Comparison of ENCODE assay signal across 15 cellular contexts in the genomic region with DNA sequence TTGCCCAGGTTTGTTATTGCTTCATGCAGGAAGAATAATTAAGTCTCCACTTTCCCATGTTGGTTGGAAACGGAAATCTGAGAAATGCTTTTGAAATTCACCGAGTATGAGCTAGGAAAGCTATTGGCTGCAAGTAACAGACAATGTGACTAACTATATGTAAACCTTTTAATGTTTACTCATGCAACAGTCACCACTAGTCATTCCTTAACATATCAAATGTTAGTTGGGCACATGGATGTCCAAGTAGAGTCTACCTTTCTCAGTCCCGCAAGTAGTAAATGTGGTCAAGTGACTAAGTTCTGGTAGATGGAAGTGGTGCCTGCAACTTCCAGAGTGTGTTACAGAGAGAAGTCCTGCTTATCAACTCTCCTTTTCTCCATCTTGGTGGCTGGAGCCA. TPM values are rescaled to one million over a fixed set of nuclear protein-coding genes. Genes with fewer than 3 reads are reported as not detected.
"Had no signal": no experiment of that assay in that cellular context is flagged by ENCODE, and none has a peak within 500 bp of the region (broad histone marks: within the 10 kb centered on the region; RNA-seq: fewer than 3 reads in every experiment).

No MANE protein-coding gene starts in this region.

- H3K27ac ChIP-seq: body of pancreas, ovary, stomach, thoracic aorta had no signal

- H3K4me1 Mint-ChIP-seq: activated naive CD4-positive, alpha-beta T cell treated with anti-CD3 and anti-CD28 coated beads, Interleukin-2, amount 50 U/mL, for 24 hours had no signal

- H3K36me3 ChIP-seq: ovary, stomach, thoracic aorta had no signal

- H3K27me3 ChIP-seq: body of pancreas, ovary, stomach had no signal

- DNase-seq: activated CD4-positive, alpha-beta T cell treated with anti-CD3 and anti-CD28 coated beads, Interleukin-2, amount 50 U/mL, for 4 hours; activated CD4-positive, CD25-positive, alpha-beta regulatory T cell treated with anti-CD3 and anti-CD28 coated beads, Interleukin-2, amount 50 U/mL, for 72 hours; activated T-cell treated with anti-CD3 and anti-CD28 coated beads, Interleukin-2, amount 50 U/mL, for 1 hour; body of pancreas; effector memory CD4-positive, alpha-beta T cell; erythroblast; glutamatergic neuron; mesenchymal stem cell; ovary; stimulated activated CD4-positive, alpha-beta T cell treated with anti-CD3 and anti-CD28 coated beads, Interleukin-4, amount 100 ng/mL, for 24 hours; stomach had no signal

- H3K4me3 Mint-ChIP-seq: activated naive CD4-positive, alpha-beta T cell treated with anti-CD3 and anti-CD28 coated beads, Interleukin-2, amount 50 U/mL, for 24 hours had no signal

- ATAC-seq: body of pancreas, left lobe of liver had no signal

- H3K4me3 ChIP-seq: body of pancreas, ovary, stomach, thoracic aorta had no signal

- H3K27ac Mint-ChIP-seq: activated naive CD4-positive, alpha-beta T cell treated with anti-CD3 and anti-CD28 coated beads, Interleukin-2, amount 50 U/mL, for 24 hours had no signal

- H3K36me3 Mint-ChIP-seq: activated naive CD4-positive, alpha-beta T cell treated with anti-CD3 and anti-CD28 coated beads, Interleukin-2, amount 50 U/mL, for 24 hours had no signal

- H3K4me1 ChIP-seq: body of pancreas had no signal

- H3K9me3 ChIP-seq: body of pancreas, ovary had no signal

RNA-seq across cellular contexts. Expression of a gene that starts 52.5 kb away (rescaled TPM):
- total RNA-seq: T-helper 2 cell treated with Interferon-gamma antibody and Interleukin-4, amounts not matched to agents 100 ng/mL and 5 ng/mL, for 36 hours had no signal
